12 cellular contexts compared by ENCODE assay signal in genomic region chr11:134355136-134355535, GRCh38. TPM values are rescaled to one million over a fixed set of nuclear protein-coding genes. Genes with fewer than 3 reads are reported as not detected.
DNase-seq lines count a peak whose midpoint lies in the region; ATAC-seq, FAIRE-seq and TF ChIP-seq lines count a peak whose summit lies in the region.
"Had no signal": no experiment of that assay in that cellular context is flagged by ENCODE, and none has a peak within 500 bp of the region (broad histone marks: within the 10 kb centered on the region; RNA-seq: fewer than 3 reads in every experiment).

No MANE protein-coding gene starts in this region.

- in situ Hi-C loops in transverse colon (cut with MboI; ENCODE audit: low pct_ligation_motif_present in 1 of 4, low pct_unique_long_range_greater_than_20kb in 1 of 4, low sequenced_read_pairs in 3 of 4) = no loop called here

- peaks cover 7% of the 10 kb centered on the region for H3K36me3 Mint-ChIP-seq in mesothelial cell of epicardium

- TF ChIP-seq CTCF in VCaP (conservative IDR thresholded peaks at IDR 0.05) = no peak
- no peak for TF ChIP-seq CTCF in mesothelial cell of epicardium (IDR thresholded peaks at IDR 0.05; ENCODE audit: unreplicated experiment)
- no peak for TF ChIP-seq CTCF in transverse colon (IDR thresholded peaks at IDR 0.05)
- no peak for TF ChIP-seq CTCF in smooth muscle cell (IDR thresholded peaks at IDR 0.05; ENCODE audit: borderline replicate concordance, insufficient read depth, poor library complexity, severe bottlenecking)

- H3K4me3 Mint-ChIP-seq in mesothelial cell of epicardium = no peak overlapping the region
- H3K4me3 Mint-ChIP-seq: HFFc6 had no signal

- H3K4me2 ChIP-seq in smooth muscle cell = no peak overlapping the region

- H3K4me3 ChIP-seq in transverse colon (no peak overlapping the region), smooth muscle cell (no peak overlapping the region)

- H2AFZ ChIP-seq in smooth muscle cell (ENCODE audit: low read depth) = no peak overlapping the region

- H3K9me3 Mint-ChIP-seq in mesothelial cell of epicardium = peaks cover 14% of the 10 kb centered on the region

- DNase-seq in GM12892 (ENCODE audit: insufficient read length) (no peak), mesothelial cell of epicardium (ENCODE audit: low spot score in 2 of 2, unreplicated experiment in 2 of 2) (no peak), transverse colon (no peak), NCI-H510A treated with DMSO at 0.1 percent for 48 hours (lab: John Stamatoyannopoulos, UW) (no peak), smooth muscle cell (lab: John Stamatoyannopoulos, UW; ENCODE audit: unreplicated experiment) (no peak), DMS153 treated with DMSO at 0.1 percent for 48 hours (lab: John Stamatoyannopoulos, UW; ENCODE audit: unreplicated experiment) (no peak)
- DNase-seq: HCEC 1CT, HFFc6 had no signal

- TF ChIP-seq POLR2A in GM12892 (IDR thresholded peaks at IDR 0.05; ENCODE audit: low read depth, low read length) = no peak
- no peak for TF ChIP-seq POLR2A in transverse colon (IDR thresholded peaks at IDR 0.05)

- H3K27me3 Mint-ChIP-seq in mesothelial cell of epicardium (ENCODE audit: low read depth) = no peaks in the 10 kb centered on the region

- H3K27ac Mint-ChIP-seq in mesothelial cell of epicardium = peak overlapping the region; percentile 1
- H3K27ac Mint-ChIP-seq: HFFc6 had no signal

- H3K9me3 ChIP-seq in transverse colon (no peaks in the 10 kb centered on the region), smooth muscle cell (replicated peaks; ENCODE audit: low read depth) (no peaks in the 10 kb centered on the region)

- no peaks in the 10 kb centered on the region for H3F3A ChIP-seq in smooth muscle cell (ENCODE audit: low read depth)

- H3K4me1 ChIP-seq in transverse colon (peaks cover 0 to 3% (median 1%) of the 10 kb centered on the region in 4 donors), smooth muscle cell (ENCODE audit: low read depth) (no peaks in the 10 kb centered on the region)

- H3K27ac ChIP-seq in VCaP (peak overlapping the region; percentile 20), transverse colon (peak overlapping the region in 3 of 4 donors; percentile 39 to 51 (median 40)), smooth muscle cell (ENCODE audit: low read depth) (no peak overlapping the region)
- H3K27ac ChIP-seq: HL-60 had no signal

- H3K4me1 Mint-ChIP-seq in mesothelial cell of epicardium = peaks cover 10% of the 10 kb centered on the region

- no peak for ATAC-seq in GM19455 (IDR thresholded peaks at IDR 0.05; ENCODE audit: unreplicated experiment)

- peak; percentile 70 for FAIRE-seq in GM12892 (lab: Jason Lieb, UNC)

- intact Hi-C loops in transverse colon (cut with DNase I; ENCODE audit: low total_unique reads) = no loop called here

- H4K20me1 ChIP-seq in smooth muscle cell (ENCODE audit: low read depth) = no peaks in the 10 kb centered on the region

- H3K27me3 ChIP-seq in transverse colon (no peaks in the 10 kb centered on the region), smooth muscle cell (ENCODE audit: low read depth) (no peaks in the 10 kb centered on the region)

- no peaks in the 10 kb centered on the region for H3K36me3 ChIP-seq in transverse colon
- no peaks in the 10 kb centered on the region for H3K36me3 ChIP-seq in smooth muscle cell (ENCODE audit: low read depth)

- H3K79me2 ChIP-seq in smooth muscle cell (ENCODE audit: low read depth) = no peaks in the 10 kb centered on the region

- WGBS in transverse colon (ENCODE audit: low coverage in 1 of 2), 2 donors = 69 to 76% methylated on average over 2 of the region's 2 CpGs
- WGBS in smooth muscle cell (ENCODE audit: low lambda C conversion rate) = 62% methylated on average over 2 of the region's 2 CpGs

- no peak for TF ChIP-seq EP300 in transverse colon (IDR thresholded peaks at IDR 0.05; ENCODE audit: low read depth)

- H3K9ac ChIP-seq in smooth muscle cell (ENCODE audit: low read depth) = no peak overlapping the region

RNA-seq across cellular contexts. Expression of gene GLB1L2, which starts 23.3 kb away (rescaled TPM):
- polyA plus RNA-seq in GM12892 (2012; ENCODE audit: missing spikeins) = 0.19 TPM
- total RNA-seq in mesothelial cell of epicardium = 8.9 to 9.9 TPM (median 9.5 TPM) in 3 replicates
- total RNA-seq in transverse colon = 10 to 100 TPM; 26.2 to 39.5 (median 35.3) TPM
- total RNA-seq in smooth muscle cell = 0.40 and 1.3 TPM in 2 replicates
- polyA plus RNA-seq in smooth muscle cell = 0.25 and 0.83 TPM in 2 replicates
- total RNA-seq: HFFc6 had no signal

RNA-seq across cellular contexts. Expression of gene B3GAT1, which starts 56.9 kb away (rescaled TPM):
- polyA plus RNA-seq in GM12892 (2012; ENCODE audit: missing spikeins) = not detected
- total RNA-seq in mesothelial cell of epicardium (1.4 to 1.5 TPM (median 1.5 TPM) in 3 replicates), transverse colon (under 1 TPM in 2 of 4 donors, not detected in 2; 0.14 to 0.16 TPM), smooth muscle cell (not detected in 2 replicates)
- not detected in 2 replicates for polyA plus RNA-seq in smooth muscle cell
- total RNA-seq: HFFc6 had no signal
- polyA plus RNA-seq: BJ had no signal
